ENCODE assay signal across 1 cellular context in the genomic region with DNA sequence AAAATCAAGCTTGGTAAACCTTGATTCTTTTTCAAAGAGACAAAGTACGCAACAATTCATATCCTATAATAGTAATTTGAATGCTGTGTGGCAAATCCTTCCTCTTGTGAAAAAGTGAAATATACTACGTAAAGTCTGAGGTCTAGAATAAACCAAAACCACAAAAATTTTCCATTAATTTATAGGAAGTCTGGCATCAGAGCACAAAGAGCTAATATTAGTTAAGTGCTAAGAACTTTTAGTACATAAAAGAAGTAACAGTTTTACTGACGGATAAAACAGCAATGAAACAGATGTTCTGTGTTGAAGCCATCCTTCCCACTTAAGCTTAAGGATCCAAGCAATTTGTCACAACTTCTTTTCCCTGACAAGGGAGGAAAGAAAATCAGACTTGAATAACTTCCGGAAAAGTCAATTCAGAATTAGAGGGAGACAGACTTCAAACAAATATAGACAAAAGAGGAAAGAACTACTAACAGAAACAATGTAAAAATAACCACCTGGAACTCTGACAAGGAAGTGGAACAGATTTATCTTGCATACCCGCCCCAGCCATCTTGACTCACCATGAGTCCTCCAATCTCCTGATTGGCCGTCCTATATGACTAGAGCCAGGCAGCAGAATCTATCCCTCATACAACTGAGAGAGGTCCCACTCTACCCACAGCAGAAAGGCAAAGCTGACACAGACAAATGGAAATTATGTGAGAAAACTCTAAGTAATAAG.
TF ChIP-seq lines count a peak whose summit lies in the region.

No MANE protein-coding gene starts in this region.

TF ChIP-seq in HCT116, 20 proteins besides CTCF, POLR2A, EP300 and RAD21 (continued from another document):
- TF ChIP-seq, protein P1, sequence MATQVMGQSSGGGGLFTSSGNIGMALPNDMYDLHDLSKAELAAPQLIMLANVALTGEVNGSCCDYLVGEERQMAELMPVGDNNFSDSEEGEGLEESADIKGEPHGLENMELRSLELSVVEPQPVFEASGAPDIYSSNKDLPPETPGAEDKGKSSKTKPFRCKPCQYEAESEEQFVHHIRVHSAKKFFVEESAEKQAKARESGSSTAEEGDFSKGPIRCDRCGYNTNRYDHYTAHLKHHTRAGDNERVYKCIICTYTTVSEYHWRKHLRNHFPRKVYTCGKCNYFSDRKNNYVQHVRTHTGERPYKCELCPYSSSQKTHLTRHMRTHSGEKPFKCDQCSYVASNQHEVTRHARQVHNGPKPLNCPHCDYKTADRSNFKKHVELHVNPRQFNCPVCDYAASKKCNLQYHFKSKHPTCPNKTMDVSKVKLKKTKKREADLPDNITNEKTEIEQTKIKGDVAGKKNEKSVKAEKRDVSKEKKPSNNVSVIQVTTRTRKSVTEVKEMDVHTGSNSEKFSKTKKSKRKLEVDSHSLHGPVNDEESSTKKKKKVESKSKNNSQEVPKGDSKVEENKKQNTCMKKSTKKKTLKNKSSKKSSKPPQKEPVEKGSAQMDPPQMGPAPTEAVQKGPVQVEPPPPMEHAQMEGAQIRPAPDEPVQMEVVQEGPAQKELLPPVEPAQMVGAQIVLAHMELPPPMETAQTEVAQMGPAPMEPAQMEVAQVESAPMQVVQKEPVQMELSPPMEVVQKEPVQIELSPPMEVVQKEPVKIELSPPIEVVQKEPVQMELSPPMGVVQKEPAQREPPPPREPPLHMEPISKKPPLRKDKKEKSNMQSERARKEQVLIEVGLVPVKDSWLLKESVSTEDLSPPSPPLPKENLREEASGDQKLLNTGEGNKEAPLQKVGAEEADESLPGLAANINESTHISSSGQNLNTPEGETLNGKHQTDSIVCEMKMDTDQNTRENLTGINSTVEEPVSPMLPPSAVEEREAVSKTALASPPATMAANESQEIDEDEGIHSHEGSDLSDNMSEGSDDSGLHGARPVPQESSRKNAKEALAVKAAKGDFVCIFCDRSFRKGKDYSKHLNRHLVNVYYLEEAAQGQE (IDR thresholded peaks at IDR 0.05; ENCODE audit: low read depth): no peak
- TF ChIP-seq ELF1 (IDR thresholded peaks at IDR 0.05; ENCODE audit: borderline replicate concordance, low read depth) (peak; percentile 9; the same call in 1 of the 2 replicates), YY1 (IDR thresholded peaks at IDR 0.05; ENCODE audit: extremely low read depth, insufficient replicate concordance, low read depth, low read length) (peak; percentile 17), FOSL1 (IDR thresholded peaks at IDR 0.05; ENCODE audit: low read depth) (peak; percentile 26; the same call in 1 of the 2 replicates)
